26 cellular contexts compared by ENCODE assay signal in genomic region chr14:21771671-21772070, GRCh38.
DNase-seq lines count a peak whose midpoint lies in the region; ATAC-seq and TF ChIP-seq lines count a peak whose summit lies in the region.
"Had no signal": no experiment of that assay in that cellular context is flagged by ENCODE, and none has a peak within 500 bp of the region (broad histone marks: within the 10 kb centered on the region; RNA-seq: fewer than 3 reads in every experiment).

No MANE protein-coding gene starts in this region.

- dilution Hi-C loops in mammary epithelial cell (cut with HindIII; ENCODE audit: low sequenced_read_pairs): no loop called here

- intact Hi-C loops in mammary epithelial cell (cut with micrococcal nuclease) (no loop called here), breast epithelium (cut with DNase I; ENCODE audit: low total_unique reads) (no loop called here)

- peak; percentile 58 for DNase-seq in mammary epithelial cell
- no peak for DNase-seq in breast epithelium (ENCODE audit: low spot score in 2 of 2)
- DNase-seq in RWPE2 (ENCODE audit: low spot score): no peak
- peak; percentile 9 for DNase-seq in kidney tubule cell (ENCODE audit: low spot score)
- DNase-seq in NCI-H2107 (lab: John Stamatoyannopoulos, UW): no peak
- DNase-seq in midbrain (lab: John Stamatoyannopoulos, UW): no peak
- DNase-seq in NCI-H2227 treated with DMSO at 0.1 percent for 48 hours (lab: John Stamatoyannopoulos, UW): no peak
- no peak for DNase-seq in DMS 273 (lab: John Stamatoyannopoulos, UW; ENCODE audit: unreplicated experiment)
- DNase-seq: activated CD4-positive, alpha-beta memory T cell treated with anti-CD3 and anti-CD28 coated beads, Interleukin-2, amount 10 ng/mL, durations not matched to agents 7 days and 5 days; activated CD4-positive, alpha-beta T cell treated with anti-CD3 and anti-CD28 coated beads for 1 hour; activated CD8-positive, alpha-beta memory T cell treated with anti-CD3 and anti-CD28 coated beads, Interleukin-2, amount 50 U/mL, for 4 hours; activated naive CD4-positive, alpha-beta T cell treated with Interleukin-2 at 50 U/mL for 16 hours; CD4-positive, alpha-beta T cell; DMS 273 treated with DMSO at 0.1 percent for 48 hours; endodermal cell; H9; Kasumi-1; NCI-H1436 treated with DMSO at 0.1 percent for 48 hours; NCI-H510A treated with DMSO at 0.1 percent for 48 hours; small intestine; stimulated activated naive CD4-positive, alpha-beta T cell; T-helper 2 cell; upper lobe of right lung had no signal

- H3K36me3 ChIP-seq in mammary epithelial cell (ENCODE audit: insufficient read depth, low read length) (no peaks in the 10 kb centered on the region), breast epithelium (no peaks in the 10 kb centered on the region), RWPE2 (ENCODE audit: low read depth) (no peaks in the 10 kb centered on the region)
- H3K36me3 ChIP-seq: right atrium auricular region, upper lobe of right lung had no signal

- WGBS in mammary epithelial cell (ENCODE audit: low coverage, missing lambda C conversion rate): 30% methylated on average over 1 of the region's 1 CpG

- ATAC-seq in RWPE2 (ENCODE audit: low read depth): peak; percentile 71
- ATAC-seq: left lobe of liver, upper lobe of right lung had no signal

- H3K4me1 ChIP-seq in mammary epithelial cell (ENCODE audit: insufficient read depth, low read length): peaks cover 10% of the 10 kb centered on the region
- no peaks in the 10 kb centered on the region for H3K4me1 ChIP-seq in breast epithelium
- peaks cover 15% of the 10 kb centered on the region for H3K4me1 ChIP-seq in RWPE2 (ENCODE audit: insufficient read depth, poor library complexity, severe bottlenecking)
- H3K4me1 ChIP-seq: parathyroid adenoma, right atrium auricular region, upper lobe of right lung had no signal

- TF ChIP-seq CTCF in mammary epithelial cell (conservative IDR thresholded peaks at IDR 0.05 in 1 of 2, IDR thresholded peaks at IDR 0.05 in 1 of 2; ENCODE audit: extremely low read depth in 1 of 2, insufficient read depth in 1 of 2, low read depth in 1 of 2, low read length in 2 of 2): no peak
- TF ChIP-seq CTCF in breast epithelium (IDR thresholded peaks at IDR 0.05): no peak
- no peak for TF ChIP-seq CTCF in RWPE2 (IDR thresholded peaks at IDR 0.05; ENCODE audit: poor library complexity, severe bottlenecking)

- in situ Hi-C loops in mammary epithelial cell (cut with MboI; ENCODE audit: low sequenced_read_pairs in 2 of 2): no loop called here

- no peak for TF ChIP-seq POLR2A in breast epithelium (IDR thresholded peaks at IDR 0.05)

- H3K27me3 ChIP-seq in mammary epithelial cell (ENCODE audit: insufficient read depth, low read length) (no peaks in the 10 kb centered on the region), breast epithelium (no peaks in the 10 kb centered on the region), RWPE2 (ENCODE audit: insufficient read depth, poor library complexity, severe bottlenecking) (peaks cover 8% of the 10 kb centered on the region)
- H3K27me3 ChIP-seq: right atrium auricular region, upper lobe of right lung had no signal

- H3K4me2 ChIP-seq in mammary epithelial cell (ENCODE audit: insufficient read depth, low read depth, low read length): no peak overlapping the region

- BruUV-seq in mammary epithelial cell (replicated peaks; lab: Mats Ljungman, UMichigan): no TSS peak

- no peak overlapping the region for H3K27ac ChIP-seq in mammary epithelial cell (ENCODE audit: insufficient read depth, low read depth, low read length)
- no peak overlapping the region for H3K27ac ChIP-seq in breast epithelium
- H3K27ac ChIP-seq in RWPE2 (ENCODE audit: poor library complexity, severe bottlenecking): no peak overlapping the region
- H3K27ac ChIP-seq: parathyroid adenoma, right atrium auricular region, upper lobe of right lung had no signal

- no peaks in the 10 kb centered on the region for H4K20me1 ChIP-seq in mammary epithelial cell (ENCODE audit: insufficient read depth, low read length)

- CTCF ChIA-PET in mammary epithelial cell (lab: Charles Lee; ENCODE audit: low non-redundant PET): no interaction called here

- H3K9ac ChIP-seq in mammary epithelial cell (ENCODE audit: insufficient read depth, low read length): no peak overlapping the region
- H3K9ac ChIP-seq: parathyroid adenoma had no signal

- H2AFZ ChIP-seq in mammary epithelial cell (ENCODE audit: low read depth, low read length): no peak overlapping the region
- H2AFZ ChIP-seq: parathyroid adenoma had no signal

- H3K4me3 ChIP-seq in mammary epithelial cell (replicated peaks in 1 of 3; ENCODE audit: insufficient read depth in 1 of 3, low read depth in 2 of 3, low read length in 3 of 3): no peak overlapping the region
- H3K4me3 ChIP-seq in breast epithelium: no peak overlapping the region
- no peak overlapping the region for H3K4me3 ChIP-seq in RWPE2 (ENCODE audit: severe bottlenecking)
- H3K4me3 ChIP-seq: right atrium auricular region, upper lobe of right lung had no signal

- no peaks in the 10 kb centered on the region for H3K79me2 ChIP-seq in mammary epithelial cell (ENCODE audit: insufficient read depth, low read length)
- H3K79me2 ChIP-seq: parathyroid adenoma had no signal

- H3K9me3 ChIP-seq in mammary epithelial cell (replicated peaks; ENCODE audit: insufficient read depth, low read length) (no peaks in the 10 kb centered on the region), breast epithelium (no peaks in the 10 kb centered on the region), RWPE2 (ENCODE audit: severe bottlenecking) (no peaks in the 10 kb centered on the region)
- H3K9me3 ChIP-seq: right atrium auricular region, upper lobe of right lung had no signal

Comparison
In these comparisons a context has a peak if more than half of its experiments do, and no peak if none do; other contexts are left out.
1. DNase-seq: peak in mammary epithelial cell (single experiment) and kidney tubule cell (single experiment); none in breast epithelium (0 of 2), RWPE2 (single experiment), NCI-H2107 (single experiment), midbrain (single experiment), NCI-H2227 treated with DMSO at 0.1 percent for 48 hours (single experiment) and DMS 273 (single experiment).